In genomic region chr12:118650586-118650960, GRCh38 we compare ENCODE assay signal across 21 cellular contexts.
"Had no signal": no experiment of that assay in that cellular context is flagged by ENCODE, and none has a peak within 500 bp of the region (broad histone marks: within the 10 kb centered on the region; RNA-seq: fewer than 3 reads in every experiment).

No MANE protein-coding gene starts in this region.

- H3K79me2 ChIP-seq: parathyroid adenoma had no signal

- ATAC-seq: effector memory CD8-positive, alpha-beta T cell; gastrocnemius medialis; heart right ventricle; naive thymus-derived CD4-positive, alpha-beta T cell; right lobe of liver; stimulated activated effector memory CD8-positive, alpha-beta T cell treated with anti-CD3 and anti-CD28 coated beads, Interleukin-12 subunit alpha, Interleukin-12 subunit beta, amount 100 ng/mL, for 72 hours; stimulated activated naive CD8-positive, alpha-beta T cell treated with anti-CD3 and anti-CD28 coated beads, Interleukin-15, Interleukin-2, amounts not matched to agents 100 U/mL and 50 U/mL, for 24 hours had no signal

- H3K9me3 ChIP-seq: gastrocnemius medialis, prostate gland, right lobe of liver, suprapubic skin, tibial artery, upper lobe of left lung, vagina had no signal

- H3K4me1 ChIP-seq: esophagus muscularis mucosa, gastrocnemius medialis, heart right ventricle, parathyroid adenoma, prostate gland, suprapubic skin, tibial artery, upper lobe of left lung, vagina had no signal

- H3K27ac ChIP-seq: epithelial cell of prostate, esophagus muscularis mucosa, gastrocnemius medialis, heart right ventricle, parathyroid adenoma, prostate gland, right lobe of liver, suprapubic skin, tibial artery, upper lobe of left lung, vagina had no signal

- H2AFZ ChIP-seq: parathyroid adenoma had no signal

- H3K36me3 ChIP-seq: esophagus muscularis mucosa, gastrocnemius medialis, heart right ventricle, prostate gland, right lobe of liver, suprapubic skin, tibial artery, upper lobe of left lung, vagina had no signal

- DNase-seq: effector memory CD8-positive, alpha-beta T cell; gastrocnemius medialis; heart right ventricle; hypothalamus; kidney glomerular epithelial cell; naive thymus-derived CD4-positive, alpha-beta T cell; nephron progenitor cell; right lobe of liver; stimulated activated CD4-positive, alpha-beta T cell treated with anti-CD3 and anti-CD28 coated beads, Interleukin-4, amount 100 ng/mL, for 1 hour; stimulated activated CD8-positive, alpha-beta memory T cell treated with anti-CD3 and anti-CD28 coated beads, Interleukin-4, amount 100 ng/mL, for 48 hours; stimulated activated naive CD8-positive, alpha-beta T cell treated with anti-CD3 and anti-CD28 coated beads, Interleukin-15, Interleukin-2, amounts not matched to agents 100 U/mL and 50 U/mL, for 24 hours; tibial artery; upper lobe of left lung had no signal

- H3K4me3 ChIP-seq: esophagus muscularis mucosa, gastrocnemius medialis, heart right ventricle, prostate gland, right lobe of liver, suprapubic skin, tibial artery, upper lobe of left lung, vagina had no signal

- H3K9ac ChIP-seq: parathyroid adenoma had no signal

- FAIRE-seq: islet of Langerhans had no signal

- H3K27me3 ChIP-seq: esophagus muscularis mucosa, gastrocnemius medialis, right lobe of liver, suprapubic skin, tibial artery, upper lobe of left lung, vagina had no signal
